In the genomic region with DNA sequence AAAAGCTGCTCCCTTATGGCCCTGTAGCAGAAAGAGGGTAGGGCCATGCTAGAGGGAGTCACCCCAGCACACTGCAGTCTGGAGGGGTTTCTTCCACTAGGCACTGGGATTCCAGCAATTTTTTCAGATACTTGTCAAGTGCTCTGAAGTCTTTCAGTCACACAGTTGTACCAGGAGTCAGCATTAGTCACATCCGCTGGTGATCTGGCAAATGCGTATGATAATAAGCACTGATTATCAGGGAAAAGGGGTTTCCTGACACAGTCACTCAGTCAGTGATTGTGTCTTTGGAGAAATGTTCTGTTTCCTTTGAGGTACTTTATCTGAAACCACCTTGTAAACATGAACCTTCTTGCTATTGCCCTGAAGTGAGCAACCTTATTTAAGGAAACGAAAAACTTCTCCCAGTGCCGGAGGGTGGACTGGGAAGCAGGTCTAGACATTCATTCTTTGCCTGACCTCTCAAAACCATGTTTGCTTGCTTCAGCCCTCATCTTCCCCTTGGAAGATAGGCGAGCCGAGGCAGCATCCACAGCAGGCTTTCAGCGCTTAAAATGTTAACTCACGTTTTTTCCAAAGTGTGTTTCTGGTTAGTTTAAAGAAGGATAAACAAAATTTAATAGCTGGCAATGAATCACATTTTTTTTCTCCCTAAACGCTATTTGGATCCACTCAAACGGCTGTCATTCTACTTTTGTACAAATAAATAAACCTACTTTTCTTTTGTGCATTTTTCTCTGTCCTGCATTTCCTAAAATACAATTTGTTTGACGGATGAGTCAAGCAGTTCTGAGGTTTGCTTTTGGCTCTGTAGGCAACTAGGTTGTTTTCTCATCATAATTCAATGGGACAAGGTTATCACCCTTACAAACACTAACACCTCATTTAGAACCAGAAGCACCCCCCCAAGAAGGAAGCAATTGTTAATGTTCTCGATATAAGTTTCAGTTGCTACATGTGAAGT, we compare ENCODE assay signal across 10 cellular contexts.
DNase-seq lines count a peak whose midpoint lies in the region; ATAC-seq and TF ChIP-seq lines count a peak whose summit lies in the region.
"Had no signal": no experiment of that assay in that cellular context is flagged by ENCODE, and none has a peak within 500 bp of the region (broad histone marks: within the 10 kb centered on the region; RNA-seq: fewer than 3 reads in every experiment).

No MANE protein-coding gene starts in this region.

- peak overlapping the region; percentile 27 for H3K9ac ChIP-seq in mammary epithelial cell (ENCODE audit: insufficient read depth, low read length)

- H2AFZ ChIP-seq in mammary epithelial cell (ENCODE audit: low read depth, low read length): no peak overlapping the region

- intact Hi-C loops in mammary epithelial cell (cut with micrococcal nuclease): loop anchor here (1.0 kb wide), 1 partner anchor 50 kb away; no protein-coding TSS in a partner anchor
- intact Hi-C loops in Right ventricle myocardium superior (cut with DNase I): no loop called here

- dilution Hi-C loops in mammary epithelial cell (cut with HindIII; ENCODE audit: low sequenced_read_pairs): no loop called here

- H3K36me3 ChIP-seq in mammary epithelial cell (ENCODE audit: insufficient read depth, low read length): no peaks in the 10 kb centered on the region

- H3K27ac ChIP-seq in mammary epithelial cell (ENCODE audit: insufficient read depth, low read depth, low read length): peak overlapping the region; percentile 83

- H3K27me3 ChIP-seq in mammary epithelial cell (ENCODE audit: insufficient read depth, low read length): no peaks in the 10 kb centered on the region

- H4K20me1 ChIP-seq in mammary epithelial cell (ENCODE audit: insufficient read depth, low read length): no peaks in the 10 kb centered on the region

- 46% methylated on average over 12 of the region's 12 CpGs for WGBS in mammary epithelial cell (ENCODE audit: low coverage, missing lambda C conversion rate)

- peaks cover 57% of the 10 kb centered on the region for H3K4me1 ChIP-seq in mammary epithelial cell (ENCODE audit: insufficient read depth, low read length)

- peak overlapping the region; percentile 17 for H3K4me2 ChIP-seq in mammary epithelial cell (ENCODE audit: insufficient read depth, low read depth, low read length)

- no peaks in the 10 kb centered on the region for H3K9me3 ChIP-seq in mammary epithelial cell (replicated peaks; ENCODE audit: insufficient read depth, low read length)

- CTCF ChIA-PET in mammary epithelial cell (lab: Charles Lee; ENCODE audit: low non-redundant PET): no interaction called here

- no peaks in the 10 kb centered on the region for H3K79me2 ChIP-seq in mammary epithelial cell (ENCODE audit: insufficient read depth, low read length)

- no peak for TF ChIP-seq CTCF in mammary epithelial cell (conservative IDR thresholded peaks at IDR 0.05 in 1 of 2, IDR thresholded peaks at IDR 0.05 in 1 of 2; ENCODE audit: extremely low read depth in 1 of 2, insufficient read depth in 1 of 2, low read depth in 1 of 2, low read length in 2 of 2)

- no peak overlapping the region for H3K4me3 ChIP-seq in mammary epithelial cell (replicated peaks in 1 of 3; ENCODE audit: insufficient read depth in 1 of 3, low read depth in 2 of 3, low read length in 3 of 3)

- DNase-seq in AG20443 (ENCODE audit: low spot score) (peak; percentile 60), LoVo (ENCODE audit: low spot score) (peak; percentile 33), mammary epithelial cell (peak; percentile 99), kidney tubule cell (ENCODE audit: low spot score) (peak; percentile 98), Right ventricle myocardium superior (no peak)
- DNase-seq in stimulated activated CD4-positive, alpha-beta T cell treated with anti-CD3 and anti-CD28 coated beads, Interleukin-15, amount 100 ng/mL, for 24 hours: no peak
- no peak for DNase-seq in stimulated activated CD4-positive, alpha-beta T cell treated with anti-CD3 and anti-CD28 coated beads, Interleukin-1b, Interleukin-23, amount 100 ng/mL, for 48 hours
- DNase-seq in stimulated activated naive CD8-positive, alpha-beta T cell treated with anti-CD3 and anti-CD28 coated beads, Interleukin-15, Interleukin-2, amounts not matched to agents 100 U/mL and 50 U/mL, for 24 hours: no peak
- DNase-seq: CD8-positive, alpha-beta T cell; T-helper 2 cell had no signal

- ATAC-seq in stimulated activated naive CD8-positive, alpha-beta T cell treated with anti-CD3 and anti-CD28 coated beads, Interleukin-15, Interleukin-2, amounts not matched to agents 100 U/mL and 50 U/mL, for 24 hours: no peak
- no peak for ATAC-seq in Right ventricle myocardium superior (ENCODE audit: poor library complexity)
- ATAC-seq: CD8-positive, alpha-beta T cell had no signal

- in situ Hi-C loops in mammary epithelial cell (cut with MboI; ENCODE audit: low sequenced_read_pairs in 2 of 2): no loop called here

- BruUV-seq in mammary epithelial cell (replicated peaks; lab: Mats Ljungman, UMichigan): TSS peak; percentile 89

Comparison
In these comparisons a context has a peak if more than half of its experiments do, and no peak if none do; other contexts are left out.
1. DNase-seq: peak in AG20443 (single experiment), LoVo (single experiment), mammary epithelial cell (single experiment) and kidney tubule cell (single experiment); none in stimulated activated CD4-positive, alpha-beta T cell treated with anti-CD3 and anti-CD28 coated beads, Interleukin-15, amount 100 ng/mL, for 24 hours (single experiment), stimulated activated CD4-positive, alpha-beta T cell treated with anti-CD3 and anti-CD28 coated beads, Interleukin-1b, Interleukin-23, amount 100 ng/mL, for 48 hours (single experiment), stimulated activated naive CD8-positive, alpha-beta T cell treated with anti-CD3 and anti-CD28 coated beads, Interleukin-15, Interleukin-2, amounts not matched to agents 100 U/mL and 50 U/mL, for 24 hours (single experiment) and Right ventricle myocardium superior (single experiment).